Comparison of ENCODE assay signal across 19 cellular contexts in the genomic region with DNA sequence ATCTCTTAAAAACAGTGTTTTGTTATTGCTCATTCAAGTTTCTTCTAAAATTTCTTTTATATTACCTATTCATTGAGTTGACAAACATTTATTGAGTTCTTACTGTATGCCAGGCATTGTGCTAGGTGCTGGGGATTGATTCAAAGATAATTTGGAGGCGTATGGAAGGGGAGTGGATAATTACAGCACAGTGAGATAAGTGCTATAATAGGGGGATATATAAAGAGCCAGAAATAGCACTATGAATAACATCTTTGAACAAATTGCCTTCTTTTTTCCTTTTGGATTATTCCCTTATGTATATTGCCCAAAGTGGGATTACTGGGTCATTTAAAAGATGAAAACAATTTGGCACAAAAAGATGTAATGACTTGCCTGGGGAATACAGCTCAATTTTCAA.
A peak's percentile ranks its signal among the peaks of the same experiment; 100 is the strongest.
DNase-seq lines count a peak whose midpoint lies in the region; ATAC-seq and TF ChIP-seq lines count a peak whose summit lies in the region.
"Had no signal": no experiment of that assay in that cellular context is flagged by ENCODE, and none has a peak within 500 bp of the region (broad histone marks: within the 10 kb centered on the region; RNA-seq: fewer than 3 reads in every experiment).

No MANE protein-coding gene starts in this region.

- H3K4me3 Mint-ChIP-seq in CD4-positive, alpha-beta memory T cell, result no peak overlapping the region
- H3K4me3 Mint-ChIP-seq: activated CD4-positive, alpha-beta T cell treated with anti-CD3 and anti-CD28 coated beads for 36 hours; activated naive CD8-positive, alpha-beta T cell treated with anti-CD3 and anti-CD28 coated beads, Interleukin-2, amount 10 ng/mL, durations not matched to agents 7 days and 5 days; activated T-helper 1 cell treated with anti-CD3 and anti-CD28 coated beads, Interleukin-12 subunit alpha, Interleukin-12 subunit beta, Interleukin-2, Interleukin-4 antibody, amounts not matched to agents 30 ng/mL and 10 ng/mL and 1 ng/mL, durations not matched to agents 14 hours and 24 hours and 36 hours had no signal

- TF ChIP-seq CTCF in heart left ventricle (IDR thresholded peaks at IDR 0.05) (no peak), psoas muscle (IDR thresholded peaks at IDR 0.05) (no peak)

- H3K9me3 ChIP-seq in heart left ventricle, result no peaks in the 10 kb centered on the region
- no peaks in the 10 kb centered on the region for H3K9me3 ChIP-seq in adipocyte (ENCODE audit: control insufficient read depth, low read length)
- H3K9me3 ChIP-seq in psoas muscle, result no peaks in the 10 kb centered on the region
- no peaks in the 10 kb centered on the region for H3K9me3 ChIP-seq in aorta (ENCODE audit: control insufficient read depth, low read length)
- H3K9me3 ChIP-seq in CD4-positive, alpha-beta memory T cell (ENCODE audit: control insufficient read depth in 1 of 2, low read length in 2 of 2), result no peaks in the 10 kb centered on the region
- H3K9me3 ChIP-seq: mucosa of descending colon had no signal

- H3K36me3 ChIP-seq in heart left ventricle (peaks cover 0 to 8% (median 0%) of the 10 kb centered on the region in 9 donors), adipocyte (ENCODE audit: control insufficient read depth, insufficient read depth, low read length, severe bottlenecking) (no peaks in the 10 kb centered on the region), psoas muscle (ENCODE audit: insufficient read depth in 1 of 2, low read depth in 1 of 2) (peaks cover 0 to 2% of the 10 kb centered on the region in 2 donors), aorta (ENCODE audit: control insufficient read depth in 1 of 2, insufficient read depth in 2 of 2, low read length in 1 of 2) (peaks cover 3 to 4% of the 10 kb centered on the region in 2 donors)
- H3K36me3 ChIP-seq in CD4-positive, alpha-beta memory T cell (ENCODE audit: insufficient read depth, low read length), result no peaks in the 10 kb centered on the region

- peak overlapping the region; percentile 24 for H3K9ac ChIP-seq in adipocyte (ENCODE audit: low read length)

- H3K9me3 Mint-ChIP-seq in CD4-positive, alpha-beta memory T cell, result no peaks in the 10 kb centered on the region
- H3K9me3 Mint-ChIP-seq: activated naive CD8-positive, alpha-beta T cell treated with anti-CD3 and anti-CD28 coated beads, Interleukin-2, amount 10 ng/mL, durations not matched to agents 7 days and 5 days; activated T-helper 1 cell treated with anti-CD3 and anti-CD28 coated beads, Interleukin-12 subunit alpha, Interleukin-12 subunit beta, Interleukin-2, Interleukin-4 antibody, amounts not matched to agents 30 ng/mL and 10 ng/mL and 1 ng/mL, durations not matched to agents 14 hours and 24 hours and 36 hours had no signal

- intact Hi-C loops in heart left ventricle (cut with DNase I), result no loop called here
- intact Hi-C loops in Right ventricle myocardium superior (cut with DNase I), result no loop called here
- intact Hi-C loops in psoas muscle (cut with DNase I), result no loop called here
- intact Hi-C loops in aorta (cut with DNase I), result loop anchor here in 1 of 2 donors (10.0 kb wide), 2 partner anchors 164 to 474 kb away; partner anchors contain the start of gene BCL6
- intact Hi-C loops in CD4-positive, alpha-beta memory T cell (cut with micrococcal nuclease), result no loop called here

- peaks cover 15 to 22% (median 21%) of the 10 kb centered on the region in 4 donors for H3K4me1 Mint-ChIP-seq in CD4-positive, alpha-beta memory T cell

- CTCF ChIA-PET in CD4-positive, alpha-beta memory T cell (lab: Charles Lee; ENCODE audit: partially characterized antibody), result interaction anchor here (1.0 kb wide), 1 partner anchor 169 kb away, joined by 3 read pairs; no protein-coding TSS in a partner anchor

- POLR2A ChIA-PET in CD4-positive, alpha-beta memory T cell (lab: Charles Lee; ENCODE audit: partially characterized antibody), result no interaction called here

- no peak overlapping the region for H3K27ac Mint-ChIP-seq in CD4-positive, alpha-beta memory T cell
- H3K27ac Mint-ChIP-seq: activated CD4-positive, alpha-beta T cell treated with anti-CD3 and anti-CD28 coated beads for 36 hours; activated naive CD8-positive, alpha-beta T cell treated with anti-CD3 and anti-CD28 coated beads, Interleukin-2, amount 10 ng/mL, durations not matched to agents 7 days and 5 days; activated T-helper 1 cell treated with anti-CD3 and anti-CD28 coated beads, Interleukin-12 subunit alpha, Interleukin-12 subunit beta, Interleukin-2, Interleukin-4 antibody, amounts not matched to agents 30 ng/mL and 10 ng/mL and 1 ng/mL, durations not matched to agents 14 hours and 24 hours and 36 hours had no signal

- H3K36me3 Mint-ChIP-seq in CD4-positive, alpha-beta memory T cell, result peaks cover 8 to 32% of the 10 kb centered on the region in 2 donors

- ATAC-seq in heart left ventricle, result no peak
- no peak for ATAC-seq in Right ventricle myocardium superior (ENCODE audit: poor library complexity)
- peak in 1 of 4 donors; percentile 54 for ATAC-seq in psoas muscle
- no peak for ATAC-seq in aorta (ENCODE audit: low FRiP score)
- ATAC-seq in GM18873 (IDR thresholded peaks at IDR 0.05; ENCODE audit: low FRiP score, unreplicated experiment), result no peak
- ATAC-seq: activated CD4-positive, alpha-beta T cell treated with anti-CD3 and anti-CD28 coated beads for 36 hours; HCT116; HepG2 had no signal

- WGBS in heart left ventricle, 4 donors, result 26 to 49% (median 40%) methylated on average over 1 of the region's 1 CpG
- WGBS in psoas muscle, 3 donors, result 28 to 62% (median 30%) methylated on average over 1 of the region's 1 CpG
- WGBS in aorta, 2 donors, result 7 to 25% methylated on average over 1 of the region's 1 CpG

- H3K4me1 ChIP-seq in heart left ventricle, result peaks cover 0 to 94% (median 59%) of the 10 kb centered on the region in 12 donors
- peaks cover 55% of the 10 kb centered on the region for H3K4me1 ChIP-seq in adipocyte (ENCODE audit: control insufficient read depth, insufficient read depth, low read length)
- peaks cover 58% of the 10 kb centered on the region for H3K4me1 ChIP-seq in psoas muscle
- peaks cover 9 to 17% of the 10 kb centered on the region in 2 donors for H3K4me1 ChIP-seq in aorta (ENCODE audit: control insufficient read depth in 1 of 2, insufficient read depth in 2 of 2, low read length in 2 of 2)
- H3K4me1 ChIP-seq in CD4-positive, alpha-beta memory T cell (ENCODE audit: insufficient read depth, low read length), result no peaks in the 10 kb centered on the region

- H3K27ac ChIP-seq in heart left ventricle (peak overlapping the region in 9 of 12 donors; percentile 30 to 89 (median 48)), psoas muscle (peak overlapping the region; percentile 87), aorta (ENCODE audit: low read depth in 1 of 2, low read length in 2 of 2) (peak overlapping the region in 1 of 2 donors; percentile 97)
- no peak overlapping the region for H3K27ac ChIP-seq in CD4-positive, alpha-beta memory T cell (ENCODE audit: low read depth, low read length)
- H3K27ac ChIP-seq: epithelial cell of prostate had no signal

- no peak overlapping the region for H3K4me3 ChIP-seq in heart left ventricle
- H3K4me3 ChIP-seq in adipocyte (ENCODE audit: low read length), result no peak overlapping the region
- H3K4me3 ChIP-seq in psoas muscle, result no peak overlapping the region
- H3K4me3 ChIP-seq in aorta (ENCODE audit: low read length in 2 of 2), result peak overlapping the region; percentile 6 to 11
- H3K4me3 ChIP-seq in CD4-positive, alpha-beta memory T cell (ENCODE audit: low read length in 2 of 2), result no peak overlapping the region
- H3K4me3 ChIP-seq: mucosa of descending colon had no signal

- no peaks in the 10 kb centered on the region for H3K27me3 ChIP-seq in heart left ventricle
- no peaks in the 10 kb centered on the region for H3K27me3 ChIP-seq in adipocyte (replicated peaks; ENCODE audit: control insufficient read depth, insufficient read depth, low read length)
- H3K27me3 ChIP-seq in psoas muscle (ENCODE audit: insufficient read depth in 3 of 3, low read length in 2 of 3), result no peaks in the 10 kb centered on the region
- H3K27me3 ChIP-seq in aorta (ENCODE audit: control insufficient read depth in 1 of 2, insufficient read depth in 2 of 2, low read length in 1 of 2), result no peaks in the 10 kb centered on the region
- H3K27me3 ChIP-seq in CD4-positive, alpha-beta memory T cell (ENCODE audit: insufficient read depth, low read length), result no peaks in the 10 kb centered on the region

- DNase-seq in heart left ventricle, result no peak
- no peak for DNase-seq in Right ventricle myocardium superior
- DNase-seq in adipocyte (ENCODE audit: low read depth), result no peak
- no peak for DNase-seq in psoas muscle
- DNase-seq in aorta, result no peak
- DNase-seq in CD4-positive, alpha-beta memory T cell, result no peak
- DNase-seq in stimulated activated CD4-positive, alpha-beta T cell treated with anti-CD3 and anti-CD28 coated beads, Interleukin-4, amount 100 ng/mL, for 4 hours, result no peak
- DNase-seq: activated CD4-positive, alpha-beta T cell treated with anti-CD3 and anti-CD28 coated beads for 36 hours; activated naive CD8-positive, alpha-beta T cell treated with anti-CD3 and anti-CD28 coated beads, Interleukin-2, amount 10 ng/mL, durations not matched to agents 7 days and 5 days; mucosa of descending colon; NCI-H1694; NCI-H446; stimulated activated CD4-positive, alpha-beta T cell treated with anti-CD3 and anti-CD28 coated beads, Interleukin-12 subunit alpha, Interleukin-12 subunit beta, amount 100 ng/mL, for 4 hours; SW 1271 had no signal

- no peaks in the 10 kb centered on the region for H3K27me3 Mint-ChIP-seq in CD4-positive, alpha-beta memory T cell
- H3K27me3 Mint-ChIP-seq: activated CD4-positive, alpha-beta T cell treated with anti-CD3 and anti-CD28 coated beads for 36 hours; activated naive CD8-positive, alpha-beta T cell treated with anti-CD3 and anti-CD28 coated beads, Interleukin-2, amount 10 ng/mL, durations not matched to agents 7 days and 5 days had no signal

- TF ChIP-seq POLR2A in heart left ventricle (IDR thresholded peaks at IDR 0.05), result no peak

Comparison
In these comparisons a context has a peak if more than half of its experiments do, and no peak if none do; other contexts are left out.
1. H3K4me3 ChIP-seq: peak in aorta (2 of 2); none in heart left ventricle (0 of 12), adipocyte (single experiment), psoas muscle (single experiment) and CD4-positive, alpha-beta memory T cell (0 of 2).